In the genomic region with DNA sequence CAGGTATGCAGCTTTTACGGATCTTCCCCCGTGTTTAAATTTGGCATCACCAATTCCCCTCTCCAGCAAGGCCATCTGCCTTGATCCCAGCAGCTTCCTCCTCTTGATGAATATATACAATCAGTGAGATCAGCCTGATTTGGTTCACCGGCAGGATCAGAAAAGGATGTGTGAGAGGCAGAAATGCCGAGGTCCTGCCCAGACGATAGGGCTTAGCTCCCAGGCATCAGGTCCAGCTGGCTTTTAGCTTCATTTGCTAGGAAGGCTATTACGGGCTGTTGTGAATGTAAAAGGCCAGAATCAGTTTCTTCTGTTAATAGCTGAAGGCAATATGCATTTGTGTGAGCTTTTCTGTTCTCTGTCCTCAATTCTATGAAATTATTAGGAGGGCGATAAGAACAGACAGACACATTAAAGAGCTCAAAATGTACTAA, we compare ENCODE assay signal across 19 cellular contexts.
A peak's percentile ranks its signal among the peaks of the same experiment; 100 is the strongest.
DNase-seq lines count a peak whose midpoint lies in the region; ATAC-seq, FAIRE-seq and TF ChIP-seq lines count a peak whose summit lies in the region.
"Had no signal": no experiment of that assay in that cellular context is flagged by ENCODE, and none has a peak within 500 bp of the region (broad histone marks: within the 10 kb centered on the region; RNA-seq: fewer than 3 reads in every experiment).

No MANE protein-coding gene starts in this region.

- TF ChIP-seq CTCF in HFFc6 (IDR thresholded peaks at IDR 0.05) (no peak), WTC11 (IDR thresholded peaks at IDR 0.05) (no peak)

- H3K4me3 Mint-ChIP-seq in HFFc6 (peak overlapping the region; percentile 3; the same call in 1 of the 2 replicates), WTC11 (no peak overlapping the region)

- POLR2A ChIA-PET in WTC11 (lab: Charles Lee), result no interaction called here

- no peak for TF ChIP-seq POLR2A in H54 (IDR thresholded peaks at IDR 0.05; ENCODE audit: low read depth, low read length)

- no peaks in the 10 kb centered on the region for H3K9me3 Mint-ChIP-seq in HFFc6
- no peaks in the 10 kb centered on the region for H3K9me3 Mint-ChIP-seq in WTC11

- CTCF ChIA-PET in WTC11 (lab: Charles Lee), result interaction anchor here (1.0 kb wide), 1 partner anchor 11 kb away, joined by 3 read pairs; no protein-coding TSS in a partner anchor

- H3K27ac Mint-ChIP-seq in HFFc6 (peak overlapping the region; percentile 53; the same call in 1 of the 2 replicates), WTC11 (0 out of 2 replicates have a peak overlapping the region, but pooled peaks have one; percentile 25)

- H3K36me3 Mint-ChIP-seq in HFFc6 (ENCODE audit: low read depth) (peaks cover 6% of the 10 kb centered on the region), WTC11 (no peaks in the 10 kb centered on the region)

- DNase-seq in HFFc6 (peak; percentile 3), WTC11 (ENCODE audit: low spot score) (no peak), islet precursor cell (peak; percentile 53), urothelium cell line (ENCODE audit: low spot score) (peak; percentile 36), NCI-H2029 (lab: John Stamatoyannopoulos, UW) (no peak), NCI-H345 treated with DMSO at 0.1 percent for 48 hours (lab: John Stamatoyannopoulos, UW; ENCODE audit: unreplicated experiment) (no peak), H54 (ENCODE audit: insufficient read length, low spot score) (no peak)
- DNase-seq: ACHN, AML-193, DND-41, GDM1, GM23248, KBM-7, NCI-H1105 treated with DMSO at 0.1 percent for 48 hours, NCI-H1694, NCI-H226, NCI-H524 treated with DMSO at 0.1 percent for 48 hours had no signal

- no peaks in the 10 kb centered on the region for H3K27me3 Mint-ChIP-seq in HFFc6 (ENCODE audit: insufficient read depth)
- H3K27me3 Mint-ChIP-seq in WTC11 (ENCODE audit: low read depth), result no peaks in the 10 kb centered on the region

- FAIRE-seq in urothelium cell line (lab: Jason Lieb, UNC) (no peak), H54 (lab: Jason Lieb, UNC) (no peak)

- peaks cover 91% of the 10 kb centered on the region for H3K4me1 Mint-ChIP-seq in HFFc6 (ENCODE audit: low read depth)
- peaks cover 71% of the 10 kb centered on the region for H3K4me1 Mint-ChIP-seq in WTC11

- ATAC-seq in WTC11, result no peak
- ATAC-seq: Panc1, Right ventricle myocardium inferior had no signal

TF ChIP-seq in WTC11, 78 proteins besides CTCF, POLR2A, EP300 and RAD21:
- TF ChIP-seq, protein P1, sequence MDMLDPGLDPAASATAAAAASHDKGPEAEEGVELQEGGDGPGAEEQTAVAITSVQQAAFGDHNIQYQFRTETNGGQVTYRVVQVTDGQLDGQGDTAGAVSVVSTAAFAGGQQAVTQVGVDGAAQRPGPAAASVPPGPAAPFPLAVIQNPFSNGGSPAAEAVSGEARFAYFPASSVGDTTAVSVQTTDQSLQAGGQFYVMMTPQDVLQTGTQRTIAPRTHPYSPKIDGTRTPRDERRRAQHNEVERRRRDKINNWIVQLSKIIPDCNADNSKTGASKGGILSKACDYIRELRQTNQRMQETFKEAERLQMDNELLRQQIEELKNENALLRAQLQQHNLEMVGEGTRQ (CRISPR knock-in tag; IDR thresholded peaks at IDR 0.05), result no peak
- no peak for TF ChIP-seq IRF2 (CRISPR knock-in tag; IDR thresholded peaks at IDR 0.05; ENCODE audit: borderline replicate concordance, low read depth)
- TF ChIP-seq, protein P2, sequence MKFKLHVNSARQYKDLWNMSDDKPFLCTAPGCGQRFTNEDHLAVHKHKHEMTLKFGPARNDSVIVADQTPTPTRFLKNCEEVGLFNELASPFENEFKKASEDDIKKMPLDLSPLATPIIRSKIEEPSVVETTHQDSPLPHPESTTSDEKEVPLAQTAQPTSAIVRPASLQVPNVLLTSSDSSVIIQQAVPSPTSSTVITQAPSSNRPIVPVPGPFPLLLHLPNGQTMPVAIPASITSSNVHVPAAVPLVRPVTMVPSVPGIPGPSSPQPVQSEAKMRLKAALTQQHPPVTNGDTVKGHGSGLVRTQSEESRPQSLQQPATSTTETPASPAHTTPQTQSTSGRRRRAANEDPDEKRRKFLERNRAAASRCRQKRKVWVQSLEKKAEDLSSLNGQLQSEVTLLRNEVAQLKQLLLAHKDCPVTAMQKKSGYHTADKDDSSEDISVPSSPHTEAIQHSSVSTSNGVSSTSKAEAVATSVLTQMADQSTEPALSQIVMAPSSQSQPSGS (CRISPR knock-in tag; IDR thresholded peaks at IDR 0.05; ENCODE audit: borderline replicate concordance, low read depth), result no peak
- TF ChIP-seq, protein P3, sequence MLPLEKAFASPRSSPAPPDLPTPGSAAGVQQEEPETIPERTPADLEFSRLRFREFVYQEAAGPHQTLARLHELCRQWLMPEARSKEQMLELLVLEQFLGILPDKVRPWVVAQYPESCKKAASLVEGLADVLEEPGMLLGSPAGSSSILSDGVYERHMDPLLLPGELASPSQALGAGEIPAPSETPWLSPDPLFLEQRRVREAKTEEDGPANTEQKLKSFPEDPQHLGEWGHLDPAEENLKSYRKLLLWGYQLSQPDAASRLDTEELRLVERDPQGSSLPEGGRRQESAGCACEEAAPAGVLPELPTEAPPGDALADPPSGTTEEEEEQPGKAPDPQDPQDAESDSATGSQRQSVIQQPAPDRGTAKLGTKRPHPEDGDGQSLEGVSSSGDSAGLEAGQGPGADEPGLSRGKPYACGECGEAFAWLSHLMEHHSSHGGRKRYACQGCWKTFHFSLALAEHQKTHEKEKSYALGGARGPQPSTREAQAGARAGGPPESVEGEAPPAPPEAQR (CRISPR knock-in tag; IDR thresholded peaks at IDR 0.05), result no peak
- no peak for TF ChIP-seq ATF1 (CRISPR knock-in tag; IDR thresholded peaks at IDR 0.05)
- no peak for TF ChIP-seq TEAD1 (CRISPR knock-in tag; IDR thresholded peaks at IDR 0.05)
- TF ChIP-seq PRRX2 (CRISPR knock-in tag; IDR thresholded peaks at IDR 0.05), result no peak
- TF ChIP-seq, protein P4, sequence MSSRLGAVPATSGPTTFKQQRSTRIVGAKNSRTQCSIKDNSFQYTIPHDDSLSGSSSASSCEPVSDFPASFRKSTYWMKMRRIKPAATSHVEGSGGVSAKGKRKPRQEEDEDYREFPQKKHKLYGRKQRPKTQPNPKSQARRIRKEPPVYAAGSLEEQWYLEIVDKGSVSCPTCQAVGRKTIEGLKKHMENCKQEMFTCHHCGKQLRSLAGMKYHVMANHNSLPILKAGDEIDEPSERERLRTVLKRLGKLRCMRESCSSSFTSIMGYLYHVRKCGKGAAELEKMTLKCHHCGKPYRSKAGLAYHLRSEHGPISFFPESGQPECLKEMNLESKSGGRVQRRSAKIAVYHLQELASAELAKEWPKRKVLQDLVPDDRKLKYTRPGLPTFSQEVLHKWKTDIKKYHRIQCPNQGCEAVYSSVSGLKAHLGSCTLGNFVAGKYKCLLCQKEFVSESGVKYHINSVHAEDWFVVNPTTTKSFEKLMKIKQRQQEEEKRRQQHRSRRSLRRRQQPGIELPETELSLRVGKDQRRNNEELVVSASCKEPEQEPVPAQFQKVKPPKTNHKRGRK (CRISPR knock-in tag; IDR thresholded peaks at IDR 0.05; ENCODE audit: borderline replicate concordance), result no peak
- no peak for TF ChIP-seq ZNF317 (CRISPR knock-in tag; IDR thresholded peaks at IDR 0.05; ENCODE audit: borderline replicate concordance, low read depth)
- TF ChIP-seq, protein P5, sequence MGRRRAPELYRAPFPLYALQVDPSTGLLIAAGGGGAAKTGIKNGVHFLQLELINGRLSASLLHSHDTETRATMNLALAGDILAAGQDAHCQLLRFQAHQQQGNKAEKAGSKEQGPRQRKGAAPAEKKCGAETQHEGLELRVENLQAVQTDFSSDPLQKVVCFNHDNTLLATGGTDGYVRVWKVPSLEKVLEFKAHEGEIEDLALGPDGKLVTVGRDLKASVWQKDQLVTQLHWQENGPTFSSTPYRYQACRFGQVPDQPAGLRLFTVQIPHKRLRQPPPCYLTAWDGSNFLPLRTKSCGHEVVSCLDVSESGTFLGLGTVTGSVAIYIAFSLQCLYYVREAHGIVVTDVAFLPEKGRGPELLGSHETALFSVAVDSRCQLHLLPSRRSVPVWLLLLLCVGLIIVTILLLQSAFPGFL (CRISPR knock-in tag; IDR thresholded peaks at IDR 0.05; ENCODE audit: borderline replicate concordance), result no peak

Comparison
In these comparisons a context has a peak if more than half of its experiments do, and no peak if none do; other contexts are left out.
1. DNase-seq: peak in HFFc6 (single experiment), islet precursor cell (single experiment) and urothelium cell line (single experiment); none in WTC11 (single experiment), NCI-H2029 (single experiment), NCI-H345 treated with DMSO at 0.1 percent for 48 hours (single experiment) and H54 (single experiment).